ENCODE assay signal across 9 cellular contexts in the genomic region with DNA sequence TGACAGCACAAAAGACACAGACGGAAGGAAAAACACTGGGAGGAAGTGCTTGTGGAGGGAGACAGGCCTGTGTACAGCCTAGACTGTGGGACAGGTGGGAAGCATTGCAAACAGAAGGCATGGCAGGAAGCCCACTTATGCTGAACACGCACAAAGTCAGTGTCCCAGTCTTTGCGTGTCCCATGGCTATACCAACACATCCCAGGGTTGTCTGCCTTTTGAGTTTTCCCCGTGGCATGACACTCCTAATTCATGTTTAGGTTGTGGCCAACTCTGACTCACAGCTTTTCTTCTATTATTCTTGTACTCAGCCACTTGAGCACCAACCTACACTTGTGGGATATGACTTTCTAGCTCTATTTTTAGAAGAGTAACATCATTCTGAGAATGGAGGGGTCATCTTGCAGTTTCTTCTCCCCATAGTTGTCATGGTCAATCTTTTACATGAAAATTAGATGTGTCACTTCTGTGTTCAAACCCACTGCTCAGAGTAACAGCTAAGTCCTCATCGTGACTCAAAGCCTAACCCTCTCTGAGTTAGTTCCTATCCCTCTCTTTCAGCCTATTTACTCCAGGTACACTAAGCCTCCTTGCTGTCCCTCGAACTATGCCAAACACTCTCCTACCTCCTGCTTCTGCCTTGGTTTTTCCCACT. TPM values are rescaled to one million over a fixed set of nuclear protein-coding genes. Genes with fewer than 3 reads are reported as not detected.
DNase-seq lines count a peak whose midpoint lies in the region; ATAC-seq and TF ChIP-seq lines count a peak whose summit lies in the region.
"Had no signal": no experiment of that assay in that cellular context is flagged by ENCODE, and none has a peak within 500 bp of the region (broad histone marks: within the 10 kb centered on the region; RNA-seq: fewer than 3 reads in every experiment).

No MANE protein-coding gene starts in this region.

- H3K4me3 ChIP-seq in fibroblast of the aortic adventitia (ENCODE audit: low read depth, low read length): no peak overlapping the region
- no peak overlapping the region for H3K4me3 ChIP-seq in brain microvascular endothelial cell (ENCODE audit: low read depth, low read length)
- no peak overlapping the region for H3K4me3 ChIP-seq in vagina
- H3K4me3 ChIP-seq: lung had no signal

- intact Hi-C loops in vagina (cut with DNase I): no loop called here

- H3K27ac ChIP-seq in brain microvascular endothelial cell (no peak overlapping the region), vagina (no peak overlapping the region)

- DNase-seq in fibroblast of the aortic adventitia (ENCODE audit: low read depth) (peak; percentile 3), brain microvascular endothelial cell (no peak), NCI-H187 (lab: John Stamatoyannopoulos, UW) (no peak), vagina (ENCODE audit: extremely low spot score in 2 of 2) (no peak), omental fat pad (ENCODE audit: low spot score) (no peak)

- ATAC-seq in GM18867 (IDR thresholded peaks at IDR 0.05; ENCODE audit: unreplicated experiment): peak; percentile 84
- peak; percentile 79 for ATAC-seq in GM21447 (IDR thresholded peaks at IDR 0.05; ENCODE audit: unreplicated experiment)
- peak; percentile 76 for ATAC-seq in HG03342 (IDR thresholded peaks at IDR 0.05; ENCODE audit: unreplicated experiment)
- ATAC-seq in omental fat pad (ENCODE audit: low FRiP score): no peak

- in situ Hi-C loops in brain microvascular endothelial cell (cut with HindIII; ENCODE audit: low pct_ligation_motif_present, low sequenced_read_pairs): no loop called here

- no peak for TF ChIP-seq POLR2A in vagina (IDR thresholded peaks at IDR 0.05)

- TF ChIP-seq CTCF in fibroblast of the aortic adventitia (IDR thresholded peaks at IDR 0.05; ENCODE audit: insufficient read depth, low read length) (no peak), brain microvascular endothelial cell (IDR thresholded peaks at IDR 0.05; ENCODE audit: low read depth, low read length, missing control alignments) (no peak), vagina (IDR thresholded peaks at IDR 0.05) (no peak), omental fat pad (IDR thresholded peaks at IDR 0.05) (no peak)

- H3K27me3 ChIP-seq in brain microvascular endothelial cell (replicated peaks) (no peaks in the 10 kb centered on the region), vagina (no peaks in the 10 kb centered on the region)

- no peaks in the 10 kb centered on the region for H3K4me1 ChIP-seq in vagina

- no peaks in the 10 kb centered on the region for H3K9me3 ChIP-seq in vagina

- H3K36me3 ChIP-seq in brain microvascular endothelial cell (replicated peaks) (no peaks in the 10 kb centered on the region), vagina (no peaks in the 10 kb centered on the region)

RNA-seq across cellular contexts. Expression of a gene that starts 27.5 kb away (rescaled TPM):
- total RNA-seq in fibroblast of the aortic adventitia (ENCODE audit: low replicate concordance) (not detected in 2 replicates), vagina (10.6 TPM), omental fat pad (1 to 10 TPM in 2 of 4 donors, under 1 TPM in 2; 0.56 to 1.2 (median 0.90) TPM)

RNA-seq across cellular contexts. Expression of a gene that starts 30.1 kb away (rescaled TPM):
- total RNA-seq in fibroblast of the aortic adventitia (ENCODE audit: low replicate concordance): 1.1 TPM in 1 of 2 replicates, not detected in the other
- total RNA-seq in vagina: 0.25 TPM
- under 1 TPM in 1 of 4 donors, not detected in 3; 0.24 TPM for total RNA-seq in omental fat pad

RNA-seq across cellular contexts. Expression of a gene that starts 38.5 kb away (rescaled TPM):
- total RNA-seq in fibroblast of the aortic adventitia (ENCODE audit: low replicate concordance): 4.0 and 4.3 TPM in 2 replicates
- 122 TPM for total RNA-seq in vagina
- total RNA-seq in omental fat pad: 10 to 100 TPM; 49.5 to 72.9 (median 58.0) TPM

RNA-seq across cellular contexts. Expression of a gene that starts 50.0 kb away (rescaled TPM):
- total RNA-seq in fibroblast of the aortic adventitia (ENCODE audit: low replicate concordance) (22.3 and 26.8 TPM in 2 replicates), vagina (15.0 TPM), omental fat pad (10 to 100 TPM; 12.5 to 19.6 (median 16.7) TPM)

RNA-seq across cellular contexts. Expression of a gene that starts 54.5 kb away (rescaled TPM):
- 0.36 and 0.41 TPM in 2 replicates for total RNA-seq in fibroblast of the aortic adventitia (ENCODE audit: low replicate concordance)
- total RNA-seq in vagina: 0.74 TPM
- 1 to 10 TPM in 1 of 4 donors, under 1 TPM in 3; 0.63 to 1.8 (median 0.73) TPM for total RNA-seq in omental fat pad
